22 cellular contexts compared by ENCODE assay signal in the genomic region with DNA sequence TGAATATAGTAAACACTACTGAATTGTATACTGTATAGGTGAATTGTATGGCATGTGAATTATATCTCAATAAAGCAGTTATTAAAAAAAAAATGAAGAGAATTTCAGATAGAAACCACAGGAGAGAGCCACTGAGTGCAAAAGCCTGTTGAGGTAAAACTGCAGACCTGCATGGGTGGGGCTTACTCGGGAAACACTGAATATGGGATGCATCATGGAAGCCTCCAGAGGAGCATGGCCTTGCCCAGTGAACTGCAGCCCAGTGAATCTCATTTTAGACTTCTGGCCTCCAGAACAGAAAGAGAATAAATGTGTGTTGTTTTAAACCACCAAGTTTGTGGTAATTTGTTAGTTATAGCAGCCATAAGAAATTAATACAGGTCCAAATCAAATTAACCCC. TPM values are rescaled to one million over a fixed set of nuclear protein-coding genes. Genes with fewer than 3 reads are reported as not detected.
A peak's percentile ranks its signal among the peaks of the same experiment; 100 is the strongest.
DNase-seq lines count a peak whose midpoint lies in the region; ATAC-seq, FAIRE-seq and TF ChIP-seq lines count a peak whose summit lies in the region.
"Had no signal": no experiment of that assay in that cellular context is flagged by ENCODE, and none has a peak within 500 bp of the region (broad histone marks: within the 10 kb centered on the region; RNA-seq: fewer than 3 reads in every experiment).

No MANE protein-coding gene starts in this region.

- no peak for TF ChIP-seq POLR2A in HepG2 (IDR thresholded peaks at IDR 0.05; ENCODE audit: insufficient read depth in 1 of 2, low read depth in 2 of 2, low read length in 2 of 2)
- no peak for TF ChIP-seq POLR2A in right lobe of liver (IDR thresholded peaks at IDR 0.05)
- TF ChIP-seq POLR2A in GM12878 (IDR thresholded peaks at IDR 0.05; ENCODE audit: low read depth, low read length) = no peak

- no peak for DNase-seq in HepG2 (ENCODE audit: low spot score)
- DNase-seq in right lobe of liver = no peak
- no peak for DNase-seq in GM12878 (ENCODE audit: low read depth, low spot score)
- DNase-seq in OCI-M2 (lab: John Stamatoyannopoulos, UW; ENCODE audit: unreplicated experiment) = no peak
- no peak for DNase-seq in stimulated activated CD4-positive, alpha-beta T cell treated with anti-CD3 and anti-CD28 coated beads, Interleukin-4, amount 100 ng/mL, for 24 hours
- DNase-seq in type B pancreatic cell (ENCODE audit: extremely low spot score, unreplicated experiment) = no peak
- DNase-seq: ACHN; CD8-positive, alpha-beta T cell; EL; GF-D8; GM23248; NCI-H1105; NCI-H146; NCI-H2029; NCI-H2227 treated with DMSO at 0.1 percent for 48 hours; NCI-H510A; SIG-M5; SK-N-SH had no signal

- H3K36me3 ChIP-seq in HepG2 (replicated peaks in 1 of 2; ENCODE audit: control insufficient read depth in 1 of 2, insufficient read depth in 2 of 2, low read length in 2 of 2) = peaks cover 0 to 3% of the 10 kb centered on the region in 2 experiments; a peak in 3 of 5 replicates
- H3K36me3 ChIP-seq in right lobe of liver = peaks cover 0 to 8% (median 0%) of the 10 kb centered on the region in 4 donors
- H3K36me3 ChIP-seq in GM12878 (ENCODE audit: control insufficient read depth in 2 of 2, insufficient read depth in 2 of 2, low read length in 1 of 2) = peaks cover 2 to 22% of the 10 kb centered on the region in 2 experiments; a peak in 3 of 4 replicates

- WGBS in HepG2 (ENCODE audit: low lambda C conversion rate) = 75% methylated on average over 1 of the region's 1 CpG
- no CpG with 5 or more reads among the region's 1 CpG for WGBS in right lobe of liver (ENCODE audit: insufficient coverage, low coverage, low lambda C conversion rate, missing lambda C conversion rate)
- WGBS in GM12878 (ENCODE audit: insufficient coverage, insufficient replicate concordance, low lambda C conversion rate, missing lambda C conversion rate) = 94% methylated on average over 1 of the region's 1 CpG

- FAIRE-seq in HepG2 (lab: Jason Lieb, UNC) = no peak
- FAIRE-seq in GM12878 (lab: Jason Lieb, UNC) = no peak

- H4K20me1 ChIP-seq in HepG2 (ENCODE audit: insufficient read depth, low read length) = no peaks in the 10 kb centered on the region
- no peaks in the 10 kb centered on the region for H4K20me1 ChIP-seq in GM12878 (ENCODE audit: control insufficient read depth, insufficient read depth)
- H4K20me1 ChIP-seq: BLaER1 treated with 17β-estradiol and CSF1 and Interleukin-3, amounts not matched to agents 10 nM and 100 nM had no signal

- intact Hi-C loops in HepG2 (cut with micrococcal nuclease; ENCODE audit: unreplicated experiment) (no loop called here), right lobe of liver (cut with DNase I) (no loop called here), GM12878 (cut with micrococcal nuclease; ENCODE audit: unreplicated experiment) (no loop called here)

- POLR2A ChIA-PET in HepG2 (lab: Yijun Ruan, JAX) (no interaction called here), GM12878 (lab: Charles Lee) (no interaction called here)

- ATAC-seq in HepG2 (peak; percentile 50), right lobe of liver (no peak), GM12878 (no peak)
- ATAC-seq: CD8-positive, alpha-beta T cell; Panc1 had no signal

- H3K36me3 Mint-ChIP-seq in IgD-negative memory B cell = peaks cover 5% of the 10 kb centered on the region
- peaks cover 9% of the 10 kb centered on the region for H3K36me3 Mint-ChIP-seq in type B pancreatic cell

- SMC1A ChIA-PET in GM12878 (lab: Charles Lee; ENCODE audit: uncharacterized antibody, unreplicated experiment) = no interaction called here

- no peak overlapping the region for H3K4me3 ChIP-seq in HepG2 (replicated peaks in 1 of 3; ENCODE audit: insufficient read depth in 1 of 3, low read depth in 2 of 3, low read length in 3 of 3)
- no peak overlapping the region for H3K4me3 ChIP-seq in right lobe of liver
- no peak overlapping the region for H3K4me3 ChIP-seq in GM12878
- H3K4me3 ChIP-seq: BLaER1 treated with 17β-estradiol and CSF1 and Interleukin-3, amounts not matched to agents 10 nM and 100 nM; GM23248; HAP-1 had no signal

- CTCF ChIA-PET in HepG2 (lab: Yijun Ruan, JAX; ENCODE audit: low intra/inter-chr PET ratio, low total read pairs) = no interaction called here
- CTCF ChIA-PET in GM12878 (lab: Yijun Ruan, JAX) = no interaction called here

- peaks cover 0 to 9% (median 6%) of the 10 kb centered on the region in 3 donors for H3K4me1 Mint-ChIP-seq in IgD-negative memory B cell
- H3K4me1 Mint-ChIP-seq in type B pancreatic cell (ENCODE audit: unreplicated experiment) = no peaks in the 10 kb centered on the region

- H3K79me2 ChIP-seq in HepG2 (ENCODE audit: insufficient read depth, low read length) (no peaks in the 10 kb centered on the region), GM12878 (ENCODE audit: control insufficient read depth, insufficient read depth, low read length) (no peaks in the 10 kb centered on the region)

- H2AFZ ChIP-seq in HepG2 (ENCODE audit: low read length) (no peak overlapping the region), GM12878 (ENCODE audit: control insufficient read depth, low read depth, low read length) (no peak overlapping the region)
- H2AFZ ChIP-seq: GM23248 had no signal

- H3K27me3 ChIP-seq in HepG2 (ENCODE audit: control insufficient read depth in 1 of 2, insufficient read depth in 2 of 2, low read length in 2 of 2) (no peaks in the 10 kb centered on the region), right lobe of liver (no peaks in the 10 kb centered on the region), GM12878 (replicated peaks in 1 of 2; ENCODE audit: control insufficient read depth in 2 of 2, insufficient read depth in 2 of 2, low read length in 1 of 2) (no peaks in the 10 kb centered on the region)
- H3K27me3 ChIP-seq: BLaER1 treated with 17β-estradiol and CSF1 and Interleukin-3, amounts not matched to agents 10 nM and 100 nM had no signal

- TF ChIP-seq CTCF in HepG2 (CRISPR knock-in tag; IDR thresholded peaks at IDR 0.05) (no peak), right lobe of liver (IDR thresholded peaks at IDR 0.05) (no peak), GM12878 (IDR thresholded peaks at IDR 0.05 in 2 of 3, conservative IDR thresholded peaks at IDR 0.05 in 1 of 3; ENCODE audit: control insufficient read depth in 2 of 3, extremely low read depth in 1 of 3, insufficient read depth in 1 of 3, low read depth in 3 of 3, low read length in 3 of 3) (no peak), type B pancreatic cell (conservative IDR thresholded peaks at IDR 0.05) (no peak)

- H3K9me3 ChIP-seq in HepG2 (ENCODE audit: low read length) = no peaks in the 10 kb centered on the region
- H3K9me3 ChIP-seq in right lobe of liver = no peaks in the 10 kb centered on the region
- no peaks in the 10 kb centered on the region for H3K9me3 ChIP-seq in GM12878 (replicated peaks; ENCODE audit: control insufficient read depth, insufficient read depth, low read length)
- H3K9me3 ChIP-seq: BLaER1 treated with 17β-estradiol and CSF1 and Interleukin-3, amounts not matched to agents 10 nM and 100 nM; HAP-1; SK-N-SH had no signal

- H3K9me3 Mint-ChIP-seq in IgD-negative memory B cell (no peaks in the 10 kb centered on the region), type B pancreatic cell (no peaks in the 10 kb centered on the region)
- H3K9me3 Mint-ChIP-seq: CD8-positive, alpha-beta T cell had no signal

- no peak overlapping the region for H3K9ac ChIP-seq in HepG2 (ENCODE audit: insufficient read depth, low read depth, low read length)
- H3K9ac ChIP-seq in GM12878 (ENCODE audit: control insufficient read depth, insufficient read depth, low read length) = no peak overlapping the region
- H3K9ac ChIP-seq: BLaER1 treated with 17β-estradiol and CSF1 and Interleukin-3, amounts not matched to agents 10 nM and 100 nM; GM23248; SK-N-SH had no signal

- peak overlapping the region; percentile 6 to 15 (median 14) for H3K27ac Mint-ChIP-seq in IgD-negative memory B cell
- H3K27ac Mint-ChIP-seq in type B pancreatic cell = no peak overlapping the region

- no peak overlapping the region for H3K27ac ChIP-seq in HepG2 (ENCODE audit: extremely low read length, insufficient read depth, low read length)
- no peak overlapping the region for H3K27ac ChIP-seq in right lobe of liver
- H3K27ac ChIP-seq in GM12878 (ENCODE audit: control insufficient read depth, insufficient read depth) = no peak overlapping the region
- H3K27ac ChIP-seq: BLaER1 treated with 17β-estradiol and CSF1 and Interleukin-3, amounts not matched to agents 10 nM and 100 nM; GM23248 had no signal

- no peak for TF ChIP-seq RAD21 in HepG2 (CRISPR knock-in tag; IDR thresholded peaks at IDR 0.05)
- no peak for TF ChIP-seq RAD21 in GM12878 (IDR thresholded peaks at IDR 0.05; ENCODE audit: insufficient read depth, low read depth, low read length)

- H3K4me1 ChIP-seq in HepG2 (ENCODE audit: insufficient read depth, low read length) = peaks cover 15% of the 10 kb centered on the region
- peaks cover 0 to 5% (median 2%) of the 10 kb centered on the region in 4 donors for H3K4me1 ChIP-seq in right lobe of liver
- H3K4me1 ChIP-seq in GM12878 (ENCODE audit: control insufficient read depth, insufficient read depth, low read length) = no peaks in the 10 kb centered on the region
- H3K4me1 ChIP-seq: HAP-1 had no signal

- in situ Hi-C loops in HepG2 (cut with HindIII; ENCODE audit: extremely low pct_ligation_motif_present, low pct_unique_long_range_greater_than_20kb) (no loop called here), GM12878 (cut with MboI) (no loop called here)

- TF ChIP-seq EP300 in HepG2 (IDR thresholded peaks at IDR 0.05; ENCODE audit: low read depth in 2 of 2, low read length in 2 of 2) (no peak), HepG2 (CRISPR knock-in tag; IDR thresholded peaks at IDR 0.05; ENCODE audit: borderline replicate concordance) (no peak), GM12878 (IDR thresholded peaks at IDR 0.05; ENCODE audit: borderline replicate concordance in 1 of 2, control insufficient read depth in 1 of 2, low read depth in 2 of 2, low read length in 2 of 2) (no peak)

- H3K27me3 Mint-ChIP-seq in IgD-negative memory B cell (no peaks in the 10 kb centered on the region), type B pancreatic cell (no peaks in the 10 kb centered on the region)

- BruUV-seq in HepG2 (replicated peaks; lab: Mats Ljungman, UMichigan) (no TSS peak), GM12878 (replicated peaks; lab: Mats Ljungman, UMichigan) (TSS peak; percentile 18)

- H3K4me3 Mint-ChIP-seq in IgD-negative memory B cell (peak overlapping the region in 1 of 4 donors; percentile 20), type B pancreatic cell (no peak overlapping the region)
- H3K4me3 Mint-ChIP-seq: CD8-positive, alpha-beta T cell had no signal

- H3K4me2 ChIP-seq in HepG2 (ENCODE audit: low read depth, low read length) (no peak overlapping the region), GM12878 (ENCODE audit: control insufficient read depth, insufficient read depth) (no peak overlapping the region)
- H3K4me2 ChIP-seq: BLaER1 treated with 17β-estradiol and CSF1 and Interleukin-3, amounts not matched to agents 10 nM and 100 nM; SK-N-SH had no signal

- RAD21 ChIA-PET in GM12878 (lab: Charles Lee; ENCODE audit: unreplicated experiment) = no interaction called here

RNA-seq across cellular contexts. Expression of gene GPATCH11, which starts 15.7 kb away (rescaled TPM):
- 8.7 and 13.3 TPM in 2 replicates for total RNA-seq in HepG2 (2016; rRNA removed; fragmentation: Illumina TruSeq; extraction: Trizol)
- total RNA-seq in HepG2 (2016; cell fraction: cytosol; rRNA removed; fragmentation: Illumina TruSeq; extraction: Trizol; ENCODE audit: low read depth) = 0.88 and 1.0 TPM in 2 replicates
- 8.7 and 14.2 TPM in 2 replicates for total RNA-seq in HepG2 (2016; cell fraction: insoluble cytoplasmic fraction; rRNA removed; fragmentation: Illumina TruSeq; extraction: Trizol)
- 5.0 and 5.9 TPM in 2 replicates for total RNA-seq in HepG2 (2016; cell fraction: membrane; rRNA removed; fragmentation: Illumina TruSeq; extraction: Trizol)
- total RNA-seq in HepG2 (2016; cell fraction: nucleus; rRNA removed; fragmentation: Illumina TruSeq; extraction: Trizol) = 5.4 TPM in 2 replicates
- 3.0 and 3.8 TPM in 2 replicates for polyA plus RNA-seq in HepG2 (2011; rRNA removed)
- polyA plus RNA-seq in HepG2 (2011; cell fraction: cytosol; rRNA removed) = 1.4 and 2.1 TPM in 2 replicates
- 0.66 and 1.2 TPM in 2 replicates for polyA plus RNA-seq in HepG2 (2011; cell fraction: nucleus; rRNA removed)
- 3.4 and 5.6 TPM in 2 replicates for polyA plus RNA-seq in HepG2 (2012)
- 0.46 and 0.78 TPM in 2 replicates for polyA plus RNA-seq in HepG2 (2016; cell fraction: cytosol; fragmentation: Illumina TruSeq; extraction: Trizol; ENCODE audit: low read depth)
- polyA plus RNA-seq in HepG2 (2016; cell fraction: insoluble cytoplasmic fraction; fragmentation: Illumina TruSeq; extraction: Trizol; ENCODE audit: low read depth) = 12.1 and 12.2 TPM in 2 replicates
- polyA plus RNA-seq in HepG2 (2016; cell fraction: membrane; fragmentation: Illumina TruSeq; extraction: Trizol; ENCODE audit: low read depth) = 2.2 and 2.3 TPM in 2 replicates
- polyA plus RNA-seq in HepG2 (2016; cell fraction: nucleus; fragmentation: Illumina TruSeq; extraction: Trizol; ENCODE audit: insufficient read depth, low read depth) = 5.9 and 6.7 TPM in 2 replicates
- polyA minus RNA-seq in HepG2 (2011; rRNA and poly(A)+ RNA removed; ENCODE audit: low replicate concordance) = 0.96 and 2.2 TPM in 2 replicates
- polyA minus RNA-seq in HepG2 (2011; cell fraction: cytosol; rRNA and poly(A)+ RNA removed) = 1.6 and 1.8 TPM in 2 replicates
- polyA minus RNA-seq in HepG2 (2011; cell fraction: nucleus; rRNA and poly(A)+ RNA removed) = 1.9 and 2.5 TPM in 2 replicates
- 1 to 10 TPM; 2.5 to 4.2 (median 3.4) TPM for total RNA-seq in right lobe of liver
- polyA plus RNA-seq in IgD-negative memory B cell = 19.6 TPM
- 11.5 and 15.2 TPM in 2 replicates for total RNA-seq in GM12878 (2013; cell fraction: nucleolus; rRNA removed)
- 16.7 and 19.2 TPM in 2 replicates for total RNA-seq in GM12878 (2014; rRNA removed)
- total RNA-seq in GM12878 (2014; rRNA removed; fragmentation: Illumina TruSeq; extraction: Trizol) = 28.5 and 31.8 TPM in 2 replicates
- total RNA-seq in GM12878 (2021) = 11.8 and 13.5 TPM in 2 replicates
- polyA plus RNA-seq in GM12878 (2011; ENCODE audit: low read depth) = 8.8 TPM
- polyA plus RNA-seq in GM12878 (2011; rRNA removed) = 15.6 and 25.2 TPM in 2 replicates
- 5.7 TPM in 2 replicates for polyA plus RNA-seq in GM12878 (2011; cell fraction: cytosol; rRNA removed)
- 3.6 and 4.7 TPM in 2 replicates for polyA plus RNA-seq in GM12878 (2011; cell fraction: nucleus; rRNA removed)
- polyA plus RNA-seq in GM12878 (2012) = 12.7 and 14.8 TPM in 2 replicates
- polyA plus RNA-seq in GM12878 (2014; fragmentation: Illumina TruSeq; extraction: Trizol) = 30.4 and 38.6 TPM in 2 replicates
- 10 to 100 TPM; 11.5 to 15.9 TPM for polyA plus RNA-seq in GM12878 (2014; fragmentation: Nextera tagmentation; extraction: Ambion mirVana)
- 14.6 and 16.3 TPM in 2 replicates for polyA plus RNA-seq in GM12878 (2014; rRNA removed)
- 10 to 100 TPM; 18.4 to 18.5 TPM for polyA plus RNA-seq in GM12878 (2016; fragmentation: Nextera tagmentation; extraction: Ambion mirVana)
- polyA minus RNA-seq in GM12878 (2011; rRNA and poly(A)+ RNA removed) = 5.2 and 6.2 TPM in 2 replicates
- 3.6 and 3.7 TPM in 2 replicates for polyA minus RNA-seq in GM12878 (2011; cell fraction: cytosol; rRNA and poly(A)+ RNA removed)
- 1.6 and 3.1 TPM in 2 replicates for polyA minus RNA-seq in GM12878 (2011; cell fraction: nucleus; rRNA and poly(A)+ RNA removed)
- total RNA-seq in type B pancreatic cell (ENCODE audit: low replicate concordance) = 4.8 and 7.8 TPM in 2 replicates

RNA-seq across cellular contexts. Expression of gene HEATR5B, which starts 15.9 kb away (rescaled TPM):
- 16.3 and 17.6 TPM in 2 replicates for total RNA-seq in HepG2 (2016; rRNA removed; fragmentation: Illumina TruSeq; extraction: Trizol)
- 5.0 and 7.2 TPM in 2 replicates for total RNA-seq in HepG2 (2016; cell fraction: cytosol; rRNA removed; fragmentation: Illumina TruSeq; extraction: Trizol; ENCODE audit: low read depth)
- 16.6 and 17.0 TPM in 2 replicates for total RNA-seq in HepG2 (2016; cell fraction: insoluble cytoplasmic fraction; rRNA removed; fragmentation: Illumina TruSeq; extraction: Trizol)
- total RNA-seq in HepG2 (2016; cell fraction: membrane; rRNA removed; fragmentation: Illumina TruSeq; extraction: Trizol) = 5.5 and 5.7 TPM in 2 replicates
- total RNA-seq in HepG2 (2016; cell fraction: nucleus; rRNA removed; fragmentation: Illumina TruSeq; extraction: Trizol) = 24.9 TPM in 2 replicates
- 11.1 and 12.7 TPM in 2 replicates for polyA plus RNA-seq in HepG2 (2011; rRNA removed)
- polyA plus RNA-seq in HepG2 (2011; cell fraction: cytosol; rRNA removed) = 5.1 and 7.4 TPM in 2 replicates
- 20.0 and 23.9 TPM in 2 replicates for polyA plus RNA-seq in HepG2 (2011; cell fraction: nucleus; rRNA removed)
- polyA plus RNA-seq in HepG2 (2012) = 7.9 and 8.6 TPM in 2 replicates
- 0.35 and 0.62 TPM in 2 replicates for polyA plus RNA-seq in HepG2 (2016; cell fraction: cytosol; fragmentation: Illumina TruSeq; extraction: Trizol; ENCODE audit: low read depth)
- 6.1 and 6.9 TPM in 2 replicates for polyA plus RNA-seq in HepG2 (2016; cell fraction: insoluble cytoplasmic fraction; fragmentation: Illumina TruSeq; extraction: Trizol; ENCODE audit: low read depth)
- 0.68 and 0.74 TPM in 2 replicates for polyA plus RNA-seq in HepG2 (2016; cell fraction: membrane; fragmentation: Illumina TruSeq; extraction: Trizol; ENCODE audit: low read depth)
- polyA plus RNA-seq in HepG2 (2016; cell fraction: nucleus; fragmentation: Illumina TruSeq; extraction: Trizol; ENCODE audit: insufficient read depth, low read depth) = 20.2 and 22.8 TPM in 2 replicates
- polyA minus RNA-seq in HepG2 (2011; rRNA and poly(A)+ RNA removed; ENCODE audit: low replicate concordance) = 21.1 and 25.1 TPM in 2 replicates
- polyA minus RNA-seq in HepG2 (2011; cell fraction: cytosol; rRNA and poly(A)+ RNA removed) = 11.4 and 11.5 TPM in 2 replicates
- polyA minus RNA-seq in HepG2 (2011; cell fraction: nucleus; rRNA and poly(A)+ RNA removed) = 52.8 and 57.9 TPM in 2 replicates
- 10 to 100 TPM in 3 of 6 experiments, 1 to 10 TPM in 3; 7.7 to 11.7 (median 9.2) TPM for total RNA-seq in right lobe of liver
- polyA plus RNA-seq in IgD-negative memory B cell = 11.0 TPM
- 100.0 and 102 TPM in 2 replicates for total RNA-seq in GM12878 (2013; cell fraction: nucleolus; rRNA removed)
- 21.8 and 24.3 TPM in 2 replicates for total RNA-seq in GM12878 (2014; rRNA removed)
- total RNA-seq in GM12878 (2014; rRNA removed; fragmentation: Illumina TruSeq; extraction: Trizol) = 24.2 and 24.4 TPM in 2 replicates
- 16.6 and 18.5 TPM in 2 replicates for total RNA-seq in GM12878 (2021)
- 9.2 TPM for polyA plus RNA-seq in GM12878 (2011; ENCODE audit: low read depth)
- polyA plus RNA-seq in GM12878 (2011; rRNA removed) = 34.7 and 39.9 TPM in 2 replicates
- polyA plus RNA-seq in GM12878 (2011; cell fraction: cytosol; rRNA removed) = 19.1 and 19.9 TPM in 2 replicates
- 42.5 and 43.6 TPM in 2 replicates for polyA plus RNA-seq in GM12878 (2011; cell fraction: nucleus; rRNA removed)
- 10.0 and 11.0 TPM in 2 replicates for polyA plus RNA-seq in GM12878 (2012)
- 18.7 and 21.6 TPM in 2 replicates for polyA plus RNA-seq in GM12878 (2014; fragmentation: Illumina TruSeq; extraction: Trizol)
- 1 to 10 TPM; 4.1 to 7.7 TPM for polyA plus RNA-seq in GM12878 (2014; fragmentation: Nextera tagmentation; extraction: Ambion mirVana)
- polyA plus RNA-seq in GM12878 (2014; rRNA removed) = 16.8 and 17.8 TPM in 2 replicates
- 10 to 100 TPM; 13.7 to 16.4 TPM for polyA plus RNA-seq in GM12878 (2016; fragmentation: Nextera tagmentation; extraction: Ambion mirVana)
- polyA minus RNA-seq in GM12878 (2011; rRNA and poly(A)+ RNA removed) = 47.6 and 55.7 TPM in 2 replicates
- polyA minus RNA-seq in GM12878 (2011; cell fraction: cytosol; rRNA and poly(A)+ RNA removed) = 10.4 and 13.0 TPM in 2 replicates
- 27.9 and 42.7 TPM in 2 replicates for polyA minus RNA-seq in GM12878 (2011; cell fraction: nucleus; rRNA and poly(A)+ RNA removed)
- 17.0 and 18.9 TPM in 2 replicates for total RNA-seq in type B pancreatic cell (ENCODE audit: low replicate concordance)

RNA-seq across cellular contexts. Expression of gene EIF2AK2, which starts 56.7 kb away (rescaled TPM):
- 26.1 and 42.8 TPM in 2 replicates for total RNA-seq in HepG2 (2016; rRNA removed; fragmentation: Illumina TruSeq; extraction: Trizol)
- 8.2 and 8.7 TPM in 2 replicates for total RNA-seq in HepG2 (2016; cell fraction: cytosol; rRNA removed; fragmentation: Illumina TruSeq; extraction: Trizol; ENCODE audit: low read depth)
- 27.2 and 41.7 TPM in 2 replicates for total RNA-seq in HepG2 (2016; cell fraction: insoluble cytoplasmic fraction; rRNA removed; fragmentation: Illumina TruSeq; extraction: Trizol)
- total RNA-seq in HepG2 (2016; cell fraction: membrane; rRNA removed; fragmentation: Illumina TruSeq; extraction: Trizol) = 25.1 and 25.7 TPM in 2 replicates
- 25.3 and 28.5 TPM in 2 replicates for total RNA-seq in HepG2 (2016; cell fraction: nucleus; rRNA removed; fragmentation: Illumina TruSeq; extraction: Trizol)
- 9.1 and 10.2 TPM in 2 replicates for polyA plus RNA-seq in HepG2 (2011; rRNA removed)
- polyA plus RNA-seq in HepG2 (2011; cell fraction: cytosol; rRNA removed) = 3.4 and 5.9 TPM in 2 replicates
- polyA plus RNA-seq in HepG2 (2011; cell fraction: nucleus; rRNA removed) = 6.1 and 9.2 TPM in 2 replicates
- 9.2 and 14.6 TPM in 2 replicates for polyA plus RNA-seq in HepG2 (2012)
- 5.6 and 6.5 TPM in 2 replicates for polyA plus RNA-seq in HepG2 (2016; cell fraction: cytosol; fragmentation: Illumina TruSeq; extraction: Trizol; ENCODE audit: low read depth)
- 35.9 and 36.0 TPM in 2 replicates for polyA plus RNA-seq in HepG2 (2016; cell fraction: insoluble cytoplasmic fraction; fragmentation: Illumina TruSeq; extraction: Trizol; ENCODE audit: low read depth)
- polyA plus RNA-seq in HepG2 (2016; cell fraction: membrane; fragmentation: Illumina TruSeq; extraction: Trizol; ENCODE audit: low read depth) = 13.2 and 13.7 TPM in 2 replicates
- polyA plus RNA-seq in HepG2 (2016; cell fraction: nucleus; fragmentation: Illumina TruSeq; extraction: Trizol; ENCODE audit: insufficient read depth, low read depth) = 24.3 and 24.4 TPM in 2 replicates
- 6.1 and 18.1 TPM in 2 replicates for polyA minus RNA-seq in HepG2 (2011; rRNA and poly(A)+ RNA removed; ENCODE audit: low replicate concordance)
- 11.7 and 17.0 TPM in 2 replicates for polyA minus RNA-seq in HepG2 (2011; cell fraction: cytosol; rRNA and poly(A)+ RNA removed)
- polyA minus RNA-seq in HepG2 (2011; cell fraction: nucleus; rRNA and poly(A)+ RNA removed) = 31.8 and 32.1 TPM in 2 replicates
- 10 to 100 TPM; 10.2 to 19.0 (median 13.3) TPM for total RNA-seq in right lobe of liver
- polyA plus RNA-seq in IgD-negative memory B cell = 40.0 TPM
- 77.0 and 86.6 TPM in 2 replicates for total RNA-seq in GM12878 (2013; cell fraction: nucleolus; rRNA removed)
- 44.4 and 53.4 TPM in 2 replicates for total RNA-seq in GM12878 (2014; rRNA removed)
- 59.7 and 66.5 TPM in 2 replicates for total RNA-seq in GM12878 (2014; rRNA removed; fragmentation: Illumina TruSeq; extraction: Trizol)
- 69.8 and 72.9 TPM in 2 replicates for total RNA-seq in GM12878 (2021)
- 20.5 TPM for polyA plus RNA-seq in GM12878 (2011; ENCODE audit: low read depth)
- polyA plus RNA-seq in GM12878 (2011; rRNA removed) = 70.6 and 110 TPM in 2 replicates
- polyA plus RNA-seq in GM12878 (2011; cell fraction: cytosol; rRNA removed) = 26.0 and 28.0 TPM in 2 replicates
- polyA plus RNA-seq in GM12878 (2011; cell fraction: nucleus; rRNA removed) = 27.1 and 35.1 TPM in 2 replicates
- 26.9 and 29.2 TPM in 2 replicates for polyA plus RNA-seq in GM12878 (2012)
- 66.9 and 85.4 TPM in 2 replicates for polyA plus RNA-seq in GM12878 (2014; fragmentation: Illumina TruSeq; extraction: Trizol)
- polyA plus RNA-seq in GM12878 (2014; fragmentation: Nextera tagmentation; extraction: Ambion mirVana) = 10 to 100 TPM; 16.2 to 34.6 TPM
- polyA plus RNA-seq in GM12878 (2014; rRNA removed) = 40.2 and 46.7 TPM in 2 replicates
- 10 to 100 TPM; 70.9 to 81.4 TPM for polyA plus RNA-seq in GM12878 (2016; fragmentation: Nextera tagmentation; extraction: Ambion mirVana)
- polyA minus RNA-seq in GM12878 (2011; rRNA and poly(A)+ RNA removed) = 53.2 and 72.5 TPM in 2 replicates
- polyA minus RNA-seq in GM12878 (2011; cell fraction: cytosol; rRNA and poly(A)+ RNA removed) = 35.1 and 38.6 TPM in 2 replicates
- polyA minus RNA-seq in GM12878 (2011; cell fraction: nucleus; rRNA and poly(A)+ RNA removed) = 19.9 and 38.9 TPM in 2 replicates
- 34.9 and 37.9 TPM in 2 replicates for total RNA-seq in type B pancreatic cell (ENCODE audit: low replicate concordance)
